In the genomic region with DNA sequence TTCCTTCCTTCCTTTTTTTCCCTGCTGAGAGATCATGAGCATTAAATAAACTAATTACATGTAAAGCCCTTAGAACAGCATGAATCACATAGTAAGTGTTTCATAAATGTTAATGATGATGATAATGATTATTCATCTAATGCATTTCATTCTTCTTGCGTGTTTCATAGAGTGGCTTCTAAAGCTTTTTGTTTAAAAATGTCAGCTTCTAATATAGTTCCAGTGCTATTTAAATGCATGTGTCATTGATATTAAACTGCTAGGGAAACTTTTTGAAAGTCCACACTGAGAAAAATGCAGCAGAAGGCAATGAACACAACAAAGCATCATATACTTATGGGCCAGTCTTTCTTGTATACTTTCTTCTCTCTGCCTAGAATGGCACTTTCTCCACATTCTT, we compare ENCODE assay signal across 1 cellular context.
TF ChIP-seq lines count a peak whose summit lies in the region.

No MANE protein-coding gene starts in this region.

TF ChIP-seq in IMR-90, 13 proteins besides CTCF, POLR2A, EP300 and RAD21:
- TF ChIP-seq RCOR1 (IDR thresholded peaks at IDR 0.05; ENCODE audit: insufficient replicate concordance, low read length) (no peak), FOS (IDR thresholded peaks at IDR 0.05; ENCODE audit: low read depth, low read length) (no peak), BHLHE40 (IDR thresholded peaks at IDR 0.05; ENCODE audit: low read depth, low read length) (no peak), SMC3 (IDR thresholded peaks at IDR 0.05; ENCODE audit: low read depth, low read length) (no peak), NFE2L2 (IDR thresholded peaks at IDR 0.05; ENCODE audit: low read depth, low read length) (no peak), MAZ (IDR thresholded peaks at IDR 0.05; ENCODE audit: borderline replicate concordance, low read depth, low read length) (no peak), RFX5 (IDR thresholded peaks at IDR 0.05; ENCODE audit: low read depth, low read length) (no peak), MAFK (IDR thresholded peaks at IDR 0.05; ENCODE audit: low read depth, low read length) (no peak), MXI1 (IDR thresholded peaks at IDR 0.05; ENCODE audit: borderline replicate concordance, low read depth, low read length) (no peak), CEBPB (IDR thresholded peaks at IDR 0.05; ENCODE audit: low read depth, low read length) (no peak), CHD1 (IDR thresholded peaks at IDR 0.05; ENCODE audit: low read depth, low read length) (no peak)
- TF ChIP-seq, protein P1, sequence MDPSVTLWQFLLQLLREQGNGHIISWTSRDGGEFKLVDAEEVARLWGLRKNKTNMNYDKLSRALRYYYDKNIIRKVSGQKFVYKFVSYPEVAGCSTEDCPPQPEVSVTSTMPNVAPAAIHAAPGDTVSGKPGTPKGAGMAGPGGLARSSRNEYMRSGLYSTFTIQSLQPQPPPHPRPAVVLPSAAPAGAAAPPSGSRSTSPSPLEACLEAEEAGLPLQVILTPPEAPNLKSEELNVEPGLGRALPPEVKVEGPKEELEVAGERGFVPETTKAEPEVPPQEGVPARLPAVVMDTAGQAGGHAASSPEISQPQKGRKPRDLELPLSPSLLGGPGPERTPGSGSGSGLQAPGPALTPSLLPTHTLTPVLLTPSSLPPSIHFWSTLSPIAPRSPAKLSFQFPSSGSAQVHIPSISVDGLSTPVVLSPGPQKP (IDR thresholded peaks at IDR 0.05; ENCODE audit: borderline replicate concordance, low read depth, low read length) = no peak
- TF ChIP-seq, protein P2, sequence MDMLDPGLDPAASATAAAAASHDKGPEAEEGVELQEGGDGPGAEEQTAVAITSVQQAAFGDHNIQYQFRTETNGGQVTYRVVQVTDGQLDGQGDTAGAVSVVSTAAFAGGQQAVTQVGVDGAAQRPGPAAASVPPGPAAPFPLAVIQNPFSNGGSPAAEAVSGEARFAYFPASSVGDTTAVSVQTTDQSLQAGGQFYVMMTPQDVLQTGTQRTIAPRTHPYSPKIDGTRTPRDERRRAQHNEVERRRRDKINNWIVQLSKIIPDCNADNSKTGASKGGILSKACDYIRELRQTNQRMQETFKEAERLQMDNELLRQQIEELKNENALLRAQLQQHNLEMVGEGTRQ (IDR thresholded peaks at IDR 0.05; ENCODE audit: low read depth, low read length) = no peak
TF ChIP-seq in IMR-90: peak in this region for 0.
